Comparison of ENCODE assay signal across 8 cellular contexts in genomic region chr7:150324366-150324961, GRCh38. TPM values are rescaled to one million over a fixed set of nuclear protein-coding genes. Genes with fewer than 3 reads are reported as not detected.
DNase-seq lines count a peak whose midpoint lies in the region; ATAC-seq and TF ChIP-seq lines count a peak whose summit lies in the region.

No MANE protein-coding gene starts in this region.

- H3K9me3 ChIP-seq in ES-I3 (ENCODE audit: control insufficient read depth, insufficient read depth, low read length), result no peaks in the 10 kb centered on the region; the same call in 1 of the 2 replicates

- TF ChIP-seq CTCF in NB4 (IDR thresholded peaks at IDR 0.05; ENCODE audit: low read depth, low read length), result no peak
- no peak for TF ChIP-seq CTCF in coronary artery (IDR thresholded peaks at IDR 0.05)
- no peak for TF ChIP-seq CTCF in natural killer cell (IDR thresholded peaks at IDR 0.05)

- TF ChIP-seq POLR2A in NB4 (IDR thresholded peaks at IDR 0.05; ENCODE audit: extremely low read depth, insufficient read length), result no peak

- peaks cover 20% of the 10 kb centered on the region; the same call in 1 of the 2 replicates for H3K4me1 ChIP-seq in ES-I3 (ENCODE audit: insufficient read depth, low read length)

- H3K4me3 Mint-ChIP-seq in natural killer cell, result peak overlapping the region; percentile 96

- no peaks in the 10 kb centered on the region for H3K36me3 Mint-ChIP-seq in natural killer cell

- H3K27ac Mint-ChIP-seq in natural killer cell, result peak overlapping the region; percentile 84 to 94

- intact Hi-C loops in natural killer cell (cut with micrococcal nuclease), result no loop called here

- ATAC-seq in natural killer cell (no peak), HG03045 (IDR thresholded peaks at IDR 0.05; ENCODE audit: unreplicated experiment) (no peak), GM19397 (IDR thresholded peaks at IDR 0.05; ENCODE audit: unreplicated experiment) (no peak)

- no peak overlapping the region for H3K27ac ChIP-seq in coronary artery

- H3K36me3 ChIP-seq in ES-I3 (ENCODE audit: insufficient read depth, low read length), result peaks cover 10% of the 10 kb centered on the region; the same call in 1 of the 2 replicates

- H3K27me3 Mint-ChIP-seq in natural killer cell (ENCODE audit: low read depth in 2 of 2), result no peaks in the 10 kb centered on the region

- H3K9me3 Mint-ChIP-seq in natural killer cell, result no peaks in the 10 kb centered on the region

- H3K4me1 Mint-ChIP-seq in natural killer cell, result peaks cover 30 to 34% of the 10 kb centered on the region in 2 donors

- H3K4me3 ChIP-seq in NB4 (ENCODE audit: low read depth, low read length) (peak overlapping the region; percentile 57), coronary artery (no peak overlapping the region)

- peak overlapping the region; percentile 71; the same call in 1 of the 2 replicates for H3K9ac ChIP-seq in ES-I3 (ENCODE audit: low read depth, low read length)

- DNase-seq in NB4 (ENCODE audit: low read depth) (peak; percentile 21), coronary artery (ENCODE audit: low spot score) (peak; percentile 56), natural killer cell (no peak), SHP77 treated with DMSO at 0.1 percent for 48 hours (lab: John Stamatoyannopoulos, UW) (no peak), DMS153 treated with DMSO at 0.1 percent for 48 hours (lab: John Stamatoyannopoulos, UW; ENCODE audit: unreplicated experiment) (no peak)

RNA-seq across cellular contexts. Expression of gene ACTR3C, which starts 1.1 kb away (rescaled TPM):
- total RNA-seq in natural killer cell, result 1 to 10 TPM; 5.1 to 8.3 (median 7.2) TPM

RNA-seq across cellular contexts. Expression of gene LRRC61, which starts 1.3 kb away (rescaled TPM):
- total RNA-seq in natural killer cell, result 10 to 100 TPM in 2 of 3 donors, 1 to 10 TPM in 1; 7.3 to 16.7 (median 13.7) TPM

RNA-seq across cellular contexts. Expression of gene RARRES2, which starts 17.0 kb away (rescaled TPM):
- not detected for total RNA-seq in natural killer cell

RNA-seq across cellular contexts. Expression of gene REPIN1, which starts 44.2 kb away (rescaled TPM):
- 10 to 100 TPM; 58.9 to 79.4 (median 76.5) TPM for total RNA-seq in natural killer cell

RNA-seq across cellular contexts. Expression of gene ZNF775, which starts 54.7 kb away (rescaled TPM):
- 1 to 10 TPM; 1.3 to 2.7 (median 1.6) TPM for total RNA-seq in natural killer cell

Comparison
In these comparisons a context has a peak if more than half of its experiments do, and no peak if none do; other contexts are left out.
1. DNase-seq: peak in NB4 (single experiment) and coronary artery (single experiment); none in natural killer cell (single experiment), SHP77 treated with DMSO at 0.1 percent for 48 hours (single experiment) and DMS153 treated with DMSO at 0.1 percent for 48 hours (single experiment).